Comparison of ENCODE assay signal across 9 cellular contexts in genomic region chr18:9742588-9743131, GRCh38. TPM values are rescaled to one million over a fixed set of nuclear protein-coding genes. Genes with fewer than 3 reads are reported as not detected.
A peak's percentile ranks its signal among the peaks of the same experiment; 100 is the strongest.
DNase-seq lines count a peak whose midpoint lies in the region; ATAC-seq and TF ChIP-seq lines count a peak whose summit lies in the region.
"Had no signal": no experiment of that assay in that cellular context is flagged by ENCODE, and none has a peak within 500 bp of the region (broad histone marks: within the 10 kb centered on the region; RNA-seq: fewer than 3 reads in every experiment).

No MANE protein-coding gene starts in this region.

- no peaks in the 10 kb centered on the region for H3K9me3 Mint-ChIP-seq in activated CD4-positive, alpha-beta memory T cell treated with anti-CD3 and anti-CD28 coated beads for 36 hours

- POLR2A ChIA-PET in HCT116 (lab: Charles Lee) = interaction anchor here (1.2 kb wide), 1 partner anchor 12 kb away, joined by 3 read pairs; no protein-coding TSS in a partner anchor
- POLR2A ChIA-PET in activated CD4-positive, alpha-beta memory T cell treated with anti-CD3 and anti-CD28 coated beads for 36 hours (lab: Charles Lee) = no interaction called here

- no peak overlapping the region for H3K4me3 Mint-ChIP-seq in activated CD4-positive, alpha-beta memory T cell treated with anti-CD3 and anti-CD28 coated beads for 36 hours

- no peak overlapping the region for H2AFZ ChIP-seq in HCT116 (ENCODE audit: low read depth, low read length, poor library complexity, severe bottlenecking)

- 8 to 24% methylated on average over 8 of the region's 8 CpGs for WGBS in sigmoid colon, 2 donors

- intact Hi-C loops in HCT116 (cut with micrococcal nuclease) = no loop called here
- intact Hi-C loops in sigmoid colon (cut with DNase I) = no loop called here
- intact Hi-C loops in activated CD4-positive, alpha-beta memory T cell treated with anti-CD3 and anti-CD28 coated beads for 36 hours (cut with micrococcal nuclease) = no loop called here

- TF ChIP-seq EP300 in sigmoid colon (IDR thresholded peaks at IDR 0.05) = no peak

- no peak for TF ChIP-seq POLR2A in HCT116 (IDR thresholded peaks at IDR 0.05; ENCODE audit: borderline replicate concordance, extremely low read depth, insufficient read depth, insufficient read length)
- no peak for TF ChIP-seq POLR2A in sigmoid colon (IDR thresholded peaks at IDR 0.05)

- H3K4me2 ChIP-seq in HCT116 (ENCODE audit: low read length) = peak overlapping the region; percentile 75

- no peaks in the 10 kb centered on the region for H3K9me2 ChIP-seq in HCT116 (ENCODE audit: insufficient read depth)

- H3K9me3 ChIP-seq in HCT116 (ENCODE audit: control insufficient read depth in 1 of 2, insufficient read depth in 1 of 2, low read depth in 1 of 2, low read length in 2 of 2) (no peaks in the 10 kb centered on the region), sigmoid colon (no peaks in the 10 kb centered on the region)

- no peaks in the 10 kb centered on the region for H3K4me1 Mint-ChIP-seq in activated CD4-positive, alpha-beta memory T cell treated with anti-CD3 and anti-CD28 coated beads for 36 hours (ENCODE audit: low read depth)

- H3K4me1 ChIP-seq in HCT116 (ENCODE audit: control insufficient read depth in 1 of 2, insufficient read depth in 2 of 2, low read length in 2 of 2) (peaks cover 44 to 63% of the 10 kb centered on the region in 2 experiments), sigmoid colon (peaks cover 0 to 45% (median 24%) of the 10 kb centered on the region in 4 donors)

- RAD21 ChIA-PET in HCT116 (lab: Charles Lee; ENCODE audit: low non-redundant PET in 1 of 2, low total read pairs in 2 of 2, uncharacterized antibody in 2 of 2, unreplicated experiment in 2 of 2) = interaction anchor here in 1 of 2 experiments (0.9 kb wide), 1 partner anchor 13 kb away, joined by 3 read pairs; no protein-coding TSS in a partner anchor

- CTCF ChIA-PET in HCT116 (lab: Charles Lee) = no interaction called here
- CTCF ChIA-PET in activated CD4-positive, alpha-beta memory T cell treated with anti-CD3 and anti-CD28 coated beads for 36 hours (lab: Charles Lee) = no interaction called here

- TF ChIP-seq CTCF in HCT116 (IDR thresholded peaks at IDR 0.05 in 2 of 3, conservative IDR thresholded peaks at IDR 0.05 in 1 of 3; ENCODE audit: borderline replicate concordance in 1 of 3, insufficient read depth in 1 of 3, low read depth in 2 of 3, low read length in 2 of 3) = no peak
- TF ChIP-seq CTCF in sigmoid colon (IDR thresholded peaks at IDR 0.05) = no peak

- peaks cover 3% of the 10 kb centered on the region; the same call in 1 of the 2 replicates for H4K20me1 ChIP-seq in HCT116 (ENCODE audit: insufficient read depth)

- H3K27me3 ChIP-seq in HCT116 (ENCODE audit: insufficient read depth, low read length) (peaks cover 4% of the 10 kb centered on the region; the same call in 1 of the 2 replicates), sigmoid colon (no peaks in the 10 kb centered on the region)

- DNase-seq in HCT116 (ENCODE audit: low read depth, low spot score) (no peak), astrocyte of the hippocampus (ENCODE audit: low read depth, low spot score) (peak; percentile 76), inferior parietal cortex (ENCODE audit: extremely low spot score) (peak; percentile 41), sigmoid colon (no peak), D341Med (ENCODE audit: low spot score) (no peak)
- no peak for DNase-seq in activated CD4-positive, alpha-beta memory T cell treated with anti-CD3 and anti-CD28 coated beads for 36 hours
- DNase-seq in activated naive CD4-positive, alpha-beta T cell treated with anti-CD3 and anti-CD28 coated beads, Interleukin-2, amount 50 U/mL, for 16 hours = no peak
- no peak for DNase-seq in activated CD4-positive, alpha-beta T cell treated with anti-CD3 and anti-CD28 coated beads, Interleukin-2, amount 50 U/mL, for 1 hour
- DNase-seq: NCI-H748 treated with DMSO at 0.1 percent for 48 hours had no signal

- H3K9ac ChIP-seq in HCT116 (ENCODE audit: low read length) = peak overlapping the region; percentile 57

- H3K27ac Mint-ChIP-seq in activated CD4-positive, alpha-beta memory T cell treated with anti-CD3 and anti-CD28 coated beads for 36 hours = no peak overlapping the region

- no peak for TF ChIP-seq RAD21 in HCT116 (IDR thresholded peaks at IDR 0.05; ENCODE audit: low read depth)

- peak; percentile 57 for ATAC-seq in HCT116

- H3K4me3 ChIP-seq in HCT116 (replicated peaks in 1 of 2; ENCODE audit: low read depth in 1 of 2, low read length in 2 of 2) = peak overlapping the region; percentile 13 to 22; a peak in 3 of 4 replicates
- peak overlapping the region in 2 of 4 donors; percentile 0 to 10 for H3K4me3 ChIP-seq in sigmoid colon

- no TSS peak for BruUV-seq in HCT116 (replicated peaks; lab: Mats Ljungman, UMichigan)

- no peaks in the 10 kb centered on the region for H3K36me3 Mint-ChIP-seq in activated CD4-positive, alpha-beta memory T cell treated with anti-CD3 and anti-CD28 coated beads for 36 hours

- H3K79me2 ChIP-seq in HCT116 (ENCODE audit: insufficient read depth, low read length) = no peaks in the 10 kb centered on the region; the same call in 1 of the 2 replicates

- H3K36me3 ChIP-seq in HCT116 (ENCODE audit: control insufficient read depth in 1 of 2, insufficient read depth in 2 of 2, low read length in 2 of 2) = no peaks in the 10 kb centered on the region
- H3K36me3 ChIP-seq in sigmoid colon = no peaks in the 10 kb centered on the region

- peak overlapping the region; percentile 49 for H3K27ac ChIP-seq in HCT116 (ENCODE audit: low read depth, low read length)
- peak overlapping the region; percentile 37 to 57 (median 43) for H3K27ac ChIP-seq in sigmoid colon

- H3K27me3 Mint-ChIP-seq in activated CD4-positive, alpha-beta memory T cell treated with anti-CD3 and anti-CD28 coated beads for 36 hours = peaks cover 30% of the 10 kb centered on the region

TF ChIP-seq in HCT116, 20 proteins besides CTCF, POLR2A, EP300 and RAD21:
- TF ChIP-seq EZH2phosphoT487 (IDR thresholded peaks at IDR 0.05; ENCODE audit: borderline replicate concordance) (no peak), ELF1 (IDR thresholded peaks at IDR 0.05; ENCODE audit: borderline replicate concordance, low read depth) (no peak), POLR2AphosphoS5 (IDR thresholded peaks at IDR 0.05; ENCODE audit: low read depth, low read length) (peak; percentile 40; the same call in 1 of the 2 replicates), CEBPB (IDR thresholded peaks at IDR 0.05; ENCODE audit: low read depth) (no peak), ZBTB33 (IDR thresholded peaks at IDR 0.05; ENCODE audit: extremely low read depth, insufficient replicate concordance, low read length) (no peak), EZH2 (IDR thresholded peaks at IDR 0.05) (no peak), SP1 (IDR thresholded peaks at IDR 0.05; ENCODE audit: low read depth) (no peak), MAX (IDR thresholded peaks at IDR 0.05) (no peak), TCF7L2 (IDR thresholded peaks at IDR 0.05; ENCODE audit: borderline replicate concordance, extremely low read depth, insufficient read depth, insufficient read length) (no peak)
TF ChIP-seq in HCT116: peak in this region for 1.

RNA-seq across cellular contexts. Expression of gene RAB31, which starts 34.6 kb away (rescaled TPM):
- total RNA-seq in HCT116 (2021; ENCODE audit: unreplicated experiment) (46.9 TPM), sigmoid colon (10 to 100 TPM; 52.0 to 74.6 (median 65.9) TPM)
- polyA plus RNA-seq in HCT116 (2012) = 17.8 and 18.6 TPM in 2 replicates
- 10 to 100 TPM; 16.2 to 22.2 (median 21.8) TPM for polyA plus RNA-seq in sigmoid colon
- under 1 TPM; 0.58 to 0.71 TPM for total RNA-seq in activated CD4-positive, alpha-beta memory T cell treated with anti-CD3 and anti-CD28 coated beads for 36 hours

Comparison
In these comparisons a context has a peak if more than half of its experiments do, and no peak if none do; other contexts are left out.
1. DNase-seq: peak in astrocyte of the hippocampus (single experiment) and inferior parietal cortex (single experiment); none in HCT116 (single experiment), sigmoid colon (single experiment), activated CD4-positive, alpha-beta memory T cell treated with anti-CD3 and anti-CD28 coated beads for 36 hours (single experiment), D341Med (single experiment), activated naive CD4-positive, alpha-beta T cell treated with anti-CD3 and anti-CD28 coated beads, Interleukin-2, amount 50 U/mL, for 16 hours (single experiment) and activated CD4-positive, alpha-beta T cell treated with anti-CD3 and anti-CD28 coated beads, Interleukin-2, amount 50 U/mL, for 1 hour (single experiment).
2. RNA of gene RAB31, which starts 34.6 kb away (total RNA-seq): 52.0 to 74.6 TPM in sigmoid colon and 46.9 TPM in HCT116 (single experiment); 0.58 to 0.71 TPM in activated CD4-positive, alpha-beta memory T cell treated with anti-CD3 and anti-CD28 coated beads for 36 hours; every median in the first group is over 10 times any median in the second.